In genomic region chr1:212791261-212791675, GRCh38 we compare ENCODE assay signal across 8 cellular contexts. TPM values are rescaled to one million over a fixed set of nuclear protein-coding genes. Genes with fewer than 3 reads are reported as not detected.
DNase-seq lines count a peak whose midpoint lies in the region; ATAC-seq and TF ChIP-seq lines count a peak whose summit lies in the region.

No MANE protein-coding gene starts in this region.

- H3K27ac ChIP-seq in SK-N-SH (ENCODE audit: low read depth in 2 of 2, low read length in 1 of 2), result peak overlapping the region; percentile 71 to 86
- H3K27ac ChIP-seq in esophagus (ENCODE audit: low read depth in 2 of 2, low read length in 1 of 2), result peak overlapping the region; percentile 75 to 83
- H3K27ac ChIP-seq in neural cell (ENCODE audit: low read length), result peak overlapping the region; percentile 95

- TF ChIP-seq EP300 in SK-N-SH (IDR thresholded peaks at IDR 0.05; ENCODE audit: borderline replicate concordance in 1 of 2, low read depth in 1 of 2, low read length in 1 of 2) (no peak), neural cell (conservative IDR thresholded peaks at IDR 0.05; ENCODE audit: poor library complexity, severe bottlenecking) (no peak)

- peak; percentile 30 for ATAC-seq in GM21423 (IDR thresholded peaks at IDR 0.05; ENCODE audit: unreplicated experiment)

- TF ChIP-seq CTCF in SK-N-SH (IDR thresholded peaks at IDR 0.05) (no peak), neural cell (IDR thresholded peaks at IDR 0.05; ENCODE audit: poor library complexity, severe bottlenecking) (no peak)

- H3K9ac ChIP-seq in SK-N-SH (peak overlapping the region; percentile 94), neural cell (ENCODE audit: low read length) (peak overlapping the region; percentile 96)

- POLR2A ChIA-PET in SK-N-SH (lab: Yijun Ruan, JAX), result interaction anchor here (0.8 to 2.0 kb wide), 5 partner anchors 13 to 232 kb away, joined by 3 to 11 read pairs (median 4); partner anchors contain the start of genes ANGEL2, ATF3 and FLVCR1

- peak overlapping the region; percentile 77 to 98 for H3K4me3 ChIP-seq in SK-N-SH (ENCODE audit: low read depth in 2 of 2, low read length in 1 of 2)
- peak overlapping the region; percentile 86 to 96 for H3K4me3 ChIP-seq in esophagus (ENCODE audit: low read depth in 1 of 2, low read length in 2 of 2)
- peak overlapping the region; percentile 91 for H3K4me3 ChIP-seq in neural cell (ENCODE audit: low read length)

- H4K20me1 ChIP-seq in SK-N-SH (ENCODE audit: insufficient read depth) (no peaks in the 10 kb centered on the region), neural cell (ENCODE audit: insufficient read depth) (no peaks in the 10 kb centered on the region)

- WGBS in SK-N-SH (ENCODE audit: low lambda C conversion rate), result 1% methylated on average over 22 of the region's 22 CpGs
- WGBS in esophagus, 2 donors, result 0% methylated on average over 22 of the region's 22 CpGs

- H2AFZ ChIP-seq in SK-N-SH (ENCODE audit: low read depth), result peak overlapping the region; percentile 87
- H2AFZ ChIP-seq in neural cell (ENCODE audit: low read depth, low read length), result peak overlapping the region; percentile 90

- H3K36me3 ChIP-seq in SK-N-SH (replicated peaks in 1 of 2; ENCODE audit: control insufficient read depth in 1 of 2, insufficient read depth in 2 of 2, low read length in 1 of 2) (peaks cover 4 to 8% of the 10 kb centered on the region in 2 experiments), esophagus (ENCODE audit: control insufficient read depth in 2 of 2, insufficient read depth in 2 of 2, low read length in 1 of 2) (no peaks in the 10 kb centered on the region), neural cell (ENCODE audit: insufficient read depth, low read length) (no peaks in the 10 kb centered on the region)

- peaks cover 17% of the 10 kb centered on the region for H3F3A ChIP-seq in SK-N-SH (replicated peaks; ENCODE audit: insufficient read depth)
- H3F3A ChIP-seq in neural cell (ENCODE audit: insufficient read depth, low read length, poor library complexity, severe bottlenecking), result no peaks in the 10 kb centered on the region

- DNase-seq in GM04503 (ENCODE audit: low read depth), result peak; percentile 64
- peak; percentile 52 for DNase-seq in HPDE6-E6E7 (ENCODE audit: extremely low spot score)
- no peak for DNase-seq in SK-N-SH
- DNase-seq in LoVo (ENCODE audit: low spot score), result no peak
- no peak for DNase-seq in NCI-H1694 treated with DMSO at 0.1 percent for 48 hours (lab: John Stamatoyannopoulos, UW)

- CTCF ChIA-PET in SK-N-SH (lab: Yijun Ruan, JAX), result interaction anchor here (0.8 to 2.6 kb wide), 8 partner anchors 9 to 721 kb away, joined by 3 to 13 read pairs (median 4); partner anchors contain the start of gene FLVCR1

- peaks cover 2 to 3% of the 10 kb centered on the region in 2 experiments; a peak in 2 of 4 replicates for H3K4me1 ChIP-seq in SK-N-SH (ENCODE audit: control insufficient read depth in 1 of 2, insufficient read depth in 2 of 2, low read depth in 1 of 2, low read length in 1 of 2)
- no peaks in the 10 kb centered on the region for H3K4me1 ChIP-seq in esophagus (ENCODE audit: control insufficient read depth in 2 of 2, insufficient read depth in 2 of 2, low read length in 1 of 2)

- H3K79me2 ChIP-seq in SK-N-SH (ENCODE audit: insufficient read depth), result peaks cover 45% of the 10 kb centered on the region
- peaks cover 30% of the 10 kb centered on the region for H3K79me2 ChIP-seq in neural cell (replicated peaks; ENCODE audit: insufficient read depth, low read length)

- H3K9me3 ChIP-seq in SK-N-SH (no peaks in the 10 kb centered on the region), esophagus (ENCODE audit: control insufficient read depth in 2 of 2, insufficient read depth in 1 of 2, low read depth in 1 of 2, low read length in 1 of 2) (no peaks in the 10 kb centered on the region), neural cell (ENCODE audit: low read length) (no peaks in the 10 kb centered on the region)

- H3K4me2 ChIP-seq in SK-N-SH, result peak overlapping the region; percentile 89
- peak overlapping the region; percentile 47 for H3K4me2 ChIP-seq in neural cell (ENCODE audit: low read length)

- TF ChIP-seq RAD21 in SK-N-SH (IDR thresholded peaks at IDR 0.05; ENCODE audit: low read length) (no peak), neural cell (conservative IDR thresholded peaks at IDR 0.05) (no peak)

- H3K9me2 ChIP-seq in SK-N-SH, result no peaks in the 10 kb centered on the region
- H3K9me2 ChIP-seq in neural cell (ENCODE audit: insufficient read depth, low read length), result no peaks in the 10 kb centered on the region

- no peaks in the 10 kb centered on the region for H3K27me3 ChIP-seq in SK-N-SH (ENCODE audit: insufficient read depth)
- H3K27me3 ChIP-seq in esophagus (ENCODE audit: control insufficient read depth in 1 of 2, insufficient read depth in 2 of 2, low read length in 2 of 2), result no peaks in the 10 kb centered on the region
- no peaks in the 10 kb centered on the region for H3K27me3 ChIP-seq in neural cell (ENCODE audit: insufficient read depth, low read depth, low read length)

TF ChIP-seq in SK-N-SH, 30 proteins besides CTCF, POLR2A, EP300 and RAD21 (continues in another document):
- TF ChIP-seq FOSL2 (IDR thresholded peaks at IDR 0.05; ENCODE audit: borderline replicate concordance, low read depth), result no peak
- TF ChIP-seq SMC3 (IDR thresholded peaks at IDR 0.05; ENCODE audit: low read depth, low read length), result no peak
- no peak for TF ChIP-seq TCF12 (IDR thresholded peaks at IDR 0.05)
- 0 out of 2 replicates have a peak, but pooled peaks have one; percentile 4 for TF ChIP-seq NRF1 (IDR thresholded peaks at IDR 0.05; ENCODE audit: low read depth, low read length)
- no peak for TF ChIP-seq MXI1 (IDR thresholded peaks at IDR 0.05; ENCODE audit: low read depth, low read length)
- no peak for TF ChIP-seq CHD2 (IDR thresholded peaks at IDR 0.05; ENCODE audit: low read length, partially characterized antibody)
- TF ChIP-seq YY1 (IDR thresholded peaks at IDR 0.05; ENCODE audit: low read depth), result no peak
- TF ChIP-seq USF1 (IDR thresholded peaks at IDR 0.05; ENCODE audit: borderline replicate concordance, low read depth), result no peak
- TF ChIP-seq FOXM1 (IDR thresholded peaks at IDR 0.05; ENCODE audit: low read depth), result 0 out of 2 replicates have a peak, but pooled peaks have one; percentile 34

TF ChIP-seq in neural cell, 6 proteins besides CTCF, POLR2A, EP300 and RAD21:
- TF ChIP-seq SMC3 (conservative IDR thresholded peaks at IDR 0.05; ENCODE audit: poor library complexity) (no peak), REST (IDR thresholded peaks at IDR 0.05; ENCODE audit: borderline replicate concordance) (no peak), TAF1 (IDR thresholded peaks at IDR 0.05; ENCODE audit: low read depth) (no peak), EZH2 (IDR thresholded peaks at IDR 0.05; ENCODE audit: borderline replicate concordance, insufficient read depth, low read length, poor library complexity, severe bottlenecking) (no peak), MXI1 (conservative IDR thresholded peaks at IDR 0.05; ENCODE audit: poor library complexity, severe bottlenecking) (no peak), POLR2AphosphoS5 (IDR thresholded peaks at IDR 0.05) (no peak)

RNA-seq across cellular contexts. Expression of gene NSL1, which starts 0.3 kb away (rescaled TPM):
- polyA plus RNA-seq in SK-N-SH (2012; rRNA removed) (17.8 and 22.5 TPM in 2 replicates), esophagus (10 to 100 TPM in 1 of 2 donors, 1 to 10 TPM in 1; 4.7 to 11.1 TPM), neural cell (34.0 and 40.4 TPM in 2 replicates)
- 17.5 and 19.8 TPM in 2 replicates for polyA plus RNA-seq in SK-N-SH (2012; cell fraction: cytosol; rRNA removed)
- polyA plus RNA-seq in SK-N-SH (2012; cell fraction: nucleus; rRNA removed), result 16.9 and 18.4 TPM in 2 replicates
- polyA minus RNA-seq in neural cell, result 60.9 and 74.7 TPM in 2 replicates

RNA-seq across cellular contexts. Expression of gene TATDN3, which starts 0.4 kb away (rescaled TPM):
- polyA plus RNA-seq in SK-N-SH (2012; rRNA removed), result 5.2 and 6.6 TPM in 2 replicates
- 7.7 and 9.2 TPM in 2 replicates for polyA plus RNA-seq in SK-N-SH (2012; cell fraction: cytosol; rRNA removed)
- 3.0 and 4.8 TPM in 2 replicates for polyA plus RNA-seq in SK-N-SH (2012; cell fraction: nucleus; rRNA removed)
- polyA plus RNA-seq in esophagus, result 1 to 10 TPM; 5.0 to 6.8 TPM
- polyA plus RNA-seq in neural cell, result 62.5 and 72.0 TPM in 2 replicates
- polyA minus RNA-seq in neural cell, result 55.5 and 59.6 TPM in 2 replicates

RNA-seq across cellular contexts. Expression of gene SPATA45, which starts 56.2 kb away (rescaled TPM):
- polyA plus RNA-seq in SK-N-SH (2012; rRNA removed), result 0.24 TPM in 1 of 2 replicates, not detected in the other
- polyA plus RNA-seq in SK-N-SH (2012; cell fraction: cytosol; rRNA removed), result 0.12 and 0.60 TPM in 2 replicates
- not detected in 2 replicates for polyA plus RNA-seq in SK-N-SH (2012; cell fraction: nucleus; rRNA removed)
- not detected for polyA plus RNA-seq in esophagus
- polyA plus RNA-seq in neural cell, result 1.8 TPM in 1 of 2 replicates, not detected in the other
- not detected in 2 replicates for polyA minus RNA-seq in neural cell

Comparison
In these comparisons a context has a peak if more than half of its experiments do, and no peak if none do; other contexts are left out.
1. DNase-seq: peak in GM04503 (single experiment) and HPDE6-E6E7 (single experiment); none in SK-N-SH (single experiment), LoVo (single experiment) and NCI-H1694 treated with DMSO at 0.1 percent for 48 hours (single experiment).
2. Peak in every context shown above with its lines, with median percentiles within 50 percentile points of each other: H3K27ac ChIP-seq and H3K4me3 ChIP-seq.